ENCODE assay signal across 21 cellular contexts in the genomic region with DNA sequence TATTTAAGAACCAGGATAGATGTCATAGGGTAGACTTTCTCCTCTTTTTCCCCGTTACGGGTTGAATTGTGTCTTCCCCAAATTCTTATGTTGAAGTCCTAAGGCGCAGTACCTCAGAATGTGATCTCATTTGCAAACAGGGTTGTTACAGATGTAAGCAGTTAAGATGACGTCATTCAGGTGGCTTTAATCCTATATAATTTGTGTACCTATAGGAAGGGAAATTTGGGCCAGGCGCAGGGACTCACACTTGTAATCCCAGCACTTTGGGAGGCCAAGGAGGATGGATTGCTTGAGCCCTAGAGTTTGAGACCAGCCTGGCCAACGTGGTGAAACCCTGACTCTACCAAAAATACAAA.
"Had no signal": no experiment of that assay in that cellular context is flagged by ENCODE, and none has a peak within 500 bp of the region (broad histone marks: within the 10 kb centered on the region; RNA-seq: fewer than 3 reads in every experiment).

No MANE protein-coding gene starts in this region.

- H3K4me1 ChIP-seq: gastroesophageal sphincter, parathyroid adenoma, prostate gland had no signal

- H3K27ac ChIP-seq: coronary artery, epithelial cell of prostate, gastroesophageal sphincter, lower lobe of right lung, parathyroid adenoma, prostate gland, skin epidermis, thoracic aorta had no signal

- DNase-seq: effector CD8-positive, alpha-beta T cell; esophagus squamous epithelium; foreskin fibroblast; glutamatergic neuron; islet precursor cell; lower lobe of right lung; stimulated activated CD4-positive, alpha-beta T cell treated with anti-CD3 and anti-CD28 coated beads, Interleukin-2, amount 100 ng/mL, for 24 hours; stimulated activated CD4-positive, alpha-beta T cell treated with anti-CD3 and anti-CD28 coated beads, Interleukin-4, amount 100 ng/mL, for 4 hours; stimulated activated naive B cell treated with anti-CD40 and anti-IgM and Interleukin-4, amounts not matched to agents 10 μg/mL and 1 μg/mL and 100 μg/mL, for 72 hours; stimulated activated naive CD8-positive, alpha-beta T cell treated with anti-CD3 and anti-CD28 coated beads, Interleukin-15, amount 100 ng/mL, for 72 hours; trophoblast cell had no signal

- H3K9me3 Mint-ChIP-seq: memory B cell; mesothelial cell of epicardium; natural killer cell treated with Interleukin-12 subunit alpha and Interleukin-12 subunit beta and Interleukin-15 and Interleukin-18, amount 100 ng/mL, for 72 hours; stimulated activated naive B cell treated with anti-CD40 and anti-IgM and Interleukin-4, amounts not matched to agents 10 μg/mL and 1 μg/mL and 100 μg/mL, for 72 hours; stimulated activated naive CD8-positive, alpha-beta T cell treated with anti-CD3 and anti-CD28 coated beads, Interleukin-15, amount 100 ng/mL, for 72 hours had no signal

- H3K4me3 Mint-ChIP-seq: memory B cell; mesothelial cell of epicardium; natural killer cell treated with Interleukin-12 subunit alpha and Interleukin-12 subunit beta and Interleukin-15 and Interleukin-18, amount 100 ng/mL, for 72 hours; stimulated activated naive B cell treated with anti-CD40 and anti-IgM and Interleukin-4, amounts not matched to agents 10 μg/mL and 1 μg/mL and 100 μg/mL, for 72 hours; stimulated activated naive CD8-positive, alpha-beta T cell treated with anti-CD3 and anti-CD28 coated beads, Interleukin-15, amount 100 ng/mL, for 72 hours had no signal

- H3K4me1 Mint-ChIP-seq: memory B cell; mesothelial cell of epicardium; stimulated activated naive B cell treated with anti-CD40 and anti-IgM and Interleukin-4, amounts not matched to agents 10 μg/mL and 1 μg/mL and 100 μg/mL, for 72 hours had no signal

- H3K9me3 ChIP-seq: esophagus squamous epithelium, gastroesophageal sphincter, lower lobe of right lung, prostate gland, thoracic aorta had no signal

- H3K36me3 Mint-ChIP-seq: memory B cell; mesothelial cell of epicardium; natural killer cell treated with Interleukin-12 subunit alpha and Interleukin-12 subunit beta and Interleukin-15 and Interleukin-18, amount 100 ng/mL, for 72 hours; stimulated activated naive B cell treated with anti-CD40 and anti-IgM and Interleukin-4, amounts not matched to agents 10 μg/mL and 1 μg/mL and 100 μg/mL, for 72 hours had no signal

- H3K27me3 ChIP-seq: gastroesophageal sphincter had no signal

- H3K4me3 ChIP-seq: coronary artery, esophagus squamous epithelium, gastroesophageal sphincter, lower lobe of right lung, prostate gland, skin epidermis, thoracic aorta had no signal

- H3K27me3 Mint-ChIP-seq: stimulated activated naive CD8-positive, alpha-beta T cell treated with anti-CD3 and anti-CD28 coated beads, Interleukin-15, amount 100 ng/mL, for 72 hours had no signal

- H3K36me3 ChIP-seq: esophagus squamous epithelium, gastroesophageal sphincter, lower lobe of right lung, prostate gland, thoracic aorta had no signal

- ATAC-seq: gastroesophageal sphincter; natural killer cell treated with Interleukin-12 subunit alpha and Interleukin-12 subunit beta and Interleukin-15 and Interleukin-18, amount 100 ng/mL, for 72 hours; stimulated activated naive B cell treated with anti-CD40 and anti-IgM and Interleukin-4, amounts not matched to agents 10 μg/mL and 1 μg/mL and 100 μg/mL, for 72 hours; stimulated activated naive CD8-positive, alpha-beta T cell treated with anti-CD3 and anti-CD28 coated beads, Interleukin-15, amount 100 ng/mL, for 72 hours had no signal

- H3K27ac Mint-ChIP-seq: memory B cell; mesothelial cell of epicardium; stimulated activated naive B cell treated with anti-CD40 and anti-IgM and Interleukin-4, amounts not matched to agents 10 μg/mL and 1 μg/mL and 100 μg/mL, for 72 hours; stimulated activated naive CD8-positive, alpha-beta T cell treated with anti-CD3 and anti-CD28 coated beads, Interleukin-15, amount 100 ng/mL, for 72 hours had no signal
